ENCODE assay signal across 11 cellular contexts in genomic region chr1:192604979-192605620, GRCh38. TPM values are rescaled to one million over a fixed set of nuclear protein-coding genes. Genes with fewer than 3 reads are reported as not detected.
DNase-seq lines count a peak whose midpoint lies in the region; ATAC-seq and TF ChIP-seq lines count a peak whose summit lies in the region.
"Had no signal": no experiment of that assay in that cellular context is flagged by ENCODE, and none has a peak within 500 bp of the region (broad histone marks: within the 10 kb centered on the region; RNA-seq: fewer than 3 reads in every experiment).

No MANE protein-coding gene starts in this region.

- in situ Hi-C loops in GM23248 (cut with MboI), result no loop called here

- DNase-seq in GM23248, result peak; percentile 9
- peak; percentile 33 for DNase-seq in choroid plexus epithelial cell (ENCODE audit: low read depth)
- no peak for DNase-seq in cardiac septum (ENCODE audit: low spot score)
- no peak for DNase-seq in stimulated activated naive CD4-positive, alpha-beta T cell (lab: John Stamatoyannopoulos, UW)
- no peak for DNase-seq in left colon
- no peak for DNase-seq in GM19238 (ENCODE audit: insufficient read length, low spot score)
- DNase-seq: CD4-positive, CD25-positive, alpha-beta regulatory T cell; NCI-H446 had no signal

- H3K9ac ChIP-seq in GM23248 (no peak overlapping the region), KMS-11 (peak overlapping the region; percentile 4; the same call in 1 of the 2 replicates)

- H3K79me2 ChIP-seq in DOHH2 (ENCODE audit: control insufficient read depth, low read length) (no peaks in the 10 kb centered on the region), GM23248 (ENCODE audit: insufficient read depth) (no peaks in the 10 kb centered on the region), KMS-11 (ENCODE audit: insufficient read depth, low read depth) (no peaks in the 10 kb centered on the region)

- H3K9me2 ChIP-seq in DOHH2 (replicated peaks; ENCODE audit: control insufficient read depth, low read length) (no peaks in the 10 kb centered on the region), GM23248 (ENCODE audit: insufficient read depth) (no peaks in the 10 kb centered on the region)

- 80 to 88% methylated on average over 3 of the region's 3 CpGs for WGBS in GM23248 (ENCODE audit: low coverage in 1 of 2, low lambda C conversion rate in 2 of 2, missing lambda C conversion rate in 2 of 2), 2 experiments

- no peak for TF ChIP-seq CTCF in DOHH2 (IDR thresholded peaks at IDR 0.05; ENCODE audit: low read depth, low read length, poor library complexity, severe bottlenecking)
- no peak for TF ChIP-seq CTCF in KMS-11 (conservative IDR thresholded peaks at IDR 0.05; ENCODE audit: low read depth, low read length)
- TF ChIP-seq CTCF in choroid plexus epithelial cell (conservative IDR thresholded peaks at IDR 0.05; ENCODE audit: low read depth, low read length), result no peak

- no peaks in the 10 kb centered on the region for H3K27me3 ChIP-seq in DOHH2 (ENCODE audit: control insufficient read depth, low read length)
- H3K27me3 ChIP-seq in GM23248 (replicated peaks; ENCODE audit: insufficient read depth), result no peaks in the 10 kb centered on the region
- H3K27me3 ChIP-seq in KMS-11 (ENCODE audit: insufficient read depth, low read depth), result no peaks in the 10 kb centered on the region

- H3K9me3 ChIP-seq in DOHH2 (ENCODE audit: control insufficient read depth, insufficient read depth, low read length) (no peaks in the 10 kb centered on the region), GM23248 (ENCODE audit: low read depth) (no peaks in the 10 kb centered on the region)

- no peak for ATAC-seq in left colon

- no peak overlapping the region for H2AFZ ChIP-seq in GM23248
- no peak overlapping the region for H2AFZ ChIP-seq in KMS-11 (ENCODE audit: low read depth)

- H3K36me3 ChIP-seq in DOHH2 (ENCODE audit: control insufficient read depth, low read length), result no peaks in the 10 kb centered on the region
- H3K36me3 ChIP-seq in GM23248 (ENCODE audit: low read depth), result no peaks in the 10 kb centered on the region
- H3K36me3 ChIP-seq in KMS-11 (ENCODE audit: insufficient read depth), result no peaks in the 10 kb centered on the region

- H3F3A ChIP-seq in DOHH2 (ENCODE audit: control insufficient read depth, insufficient read depth), result peaks cover 7% of the 10 kb centered on the region; the same call in 1 of the 2 replicates
- H3F3A ChIP-seq in GM23248 (ENCODE audit: insufficient read depth), result no peaks in the 10 kb centered on the region

- H3K4me1 ChIP-seq in DOHH2 (ENCODE audit: control insufficient read depth, low read length) (peaks cover 53% of the 10 kb centered on the region), GM23248 (ENCODE audit: insufficient read depth) (peaks cover 7% of the 10 kb centered on the region; the same call in 1 of the 2 replicates), KMS-11 (ENCODE audit: low read depth, poor library complexity, severe bottlenecking) (peaks cover 100% of the 10 kb centered on the region)

- H4K20me1 ChIP-seq in DOHH2 (ENCODE audit: control insufficient read depth, insufficient read depth, low read depth, low read length) (no peaks in the 10 kb centered on the region), GM23248 (ENCODE audit: insufficient read depth) (no peaks in the 10 kb centered on the region), KMS-11 (ENCODE audit: insufficient read depth) (no peaks in the 10 kb centered on the region)

- peak overlapping the region; percentile 40 for H3K4me2 ChIP-seq in DOHH2 (ENCODE audit: low read length)
- no peak overlapping the region for H3K4me2 ChIP-seq in GM23248 (ENCODE audit: unreplicated experiment)
- H3K4me2 ChIP-seq in KMS-11, result peak overlapping the region; percentile 89

- H3K27ac ChIP-seq in DOHH2 (ENCODE audit: low read depth, low read length), result no peak overlapping the region
- H3K27ac ChIP-seq in GM23248, result no peak overlapping the region
- H3K27ac ChIP-seq in KMS-11, result peak overlapping the region; percentile 31
- H3K27ac ChIP-seq: coronary artery had no signal

- intact Hi-C loops in cardiac septum (cut with DNase I), result loop anchor here (5.0 to 10.0 kb wide), 3 partner anchors 200 to 427 kb away; partner anchors contain the start of gene RGS2
- intact Hi-C loops in left colon (cut with DNase I, micrococcal nuclease), result loop anchor here in 1 of 2 donors (10.0 kb wide), 1 partner anchor 130 kb away; no protein-coding TSS in a partner anchor

- H3K4me3 ChIP-seq in DOHH2 (ENCODE audit: low read length), result no peak overlapping the region
- H3K4me3 ChIP-seq in GM23248, result no peak overlapping the region
- peak overlapping the region; percentile 61 for H3K4me3 ChIP-seq in KMS-11 (IDR thresholded peaks at IDR 0.05; ENCODE audit: insufficient read depth, low read depth, low read length)
- no peak overlapping the region for H3K4me3 ChIP-seq in choroid plexus epithelial cell (ENCODE audit: low read depth, low read length)
- H3K4me3 ChIP-seq: coronary artery had no signal

RNA-seq across cellular contexts. Expression of gene RGS1, which starts 29.5 kb away (rescaled TPM):
- not detected in 2 replicates for total RNA-seq in GM23248 (2014; rRNA removed; shearing (Covaris generic))
- polyA plus RNA-seq in GM23248 (2016; fragmentation: Nextera tagmentation; extraction: Ambion mirVana), result not detected in 2 replicates
- 2.6 TPM for total RNA-seq in cardiac septum
- total RNA-seq in left colon, result 10 to 100 TPM; 11.0 to 27.1 TPM

RNA-seq across cellular contexts. Expression of gene RGS13, which starts 30.8 kb away (rescaled TPM):
- not detected in 2 replicates for total RNA-seq in GM23248 (2014; rRNA removed; shearing (Covaris generic))
- polyA plus RNA-seq in GM23248 (2016; fragmentation: Nextera tagmentation; extraction: Ambion mirVana), result not detected in 2 replicates
- 0.27 TPM for total RNA-seq in cardiac septum
- 1 to 10 TPM in 1 of 2 donors, under 1 TPM in 1; 0.31 to 1.2 TPM for total RNA-seq in left colon
- polyA plus RNA-seq: CD4-positive, CD25-positive, alpha-beta regulatory T cell had no signal

Comparison
In these comparisons a context has a peak if more than half of its experiments do, and no peak if none do; other contexts are left out.
1. DNase-seq: peak in GM23248 (single experiment) and choroid plexus epithelial cell (single experiment); none in cardiac septum (single experiment), stimulated activated naive CD4-positive, alpha-beta T cell (0 of 6), left colon (0 of 2) and GM19238 (single experiment).